8 cellular contexts compared by ENCODE assay signal in genomic region chr19:14363203-14364097, GRCh38.
DNase-seq lines count a peak whose midpoint lies in the region; ATAC-seq and TF ChIP-seq lines count a peak whose summit lies in the region.

No MANE protein-coding gene starts in this region.

- H3K9me3 ChIP-seq in ES-I3 (ENCODE audit: control insufficient read depth, insufficient read depth, low read length) (no peaks in the 10 kb centered on the region), neutrophil (no peaks in the 10 kb centered on the region)

- H3K36me3 ChIP-seq in ES-I3 (ENCODE audit: insufficient read depth, low read length), result no peaks in the 10 kb centered on the region
- H3K36me3 ChIP-seq in neutrophil, result no peaks in the 10 kb centered on the region

- no peak for TF ChIP-seq CTCF in foreskin fibroblast (IDR thresholded peaks at IDR 0.05; ENCODE audit: low read depth, low read length)
- no peak for TF ChIP-seq CTCF in neutrophil (IDR thresholded peaks at IDR 0.05)

- peak overlapping the region; percentile 3 to 16 for H3K4me3 ChIP-seq in foreskin fibroblast (ENCODE audit: low read depth in 1 of 2, low read length in 2 of 2)
- H3K4me3 ChIP-seq in neutrophil (ENCODE audit: low read depth in 1 of 2, low read length in 1 of 2), result peak overlapping the region; percentile 56 to 62

- peak overlapping the region; percentile 51 for H3K9ac ChIP-seq in ES-I3 (ENCODE audit: low read depth, low read length)

- H3K27ac ChIP-seq in neutrophil, result peak overlapping the region; percentile 25

- DNase-seq in NCI-H1436 (lab: John Stamatoyannopoulos, UW) (peak; percentile 68), foreskin fibroblast (peak; percentile 48 to 79), NCI-H1105 (lab: John Stamatoyannopoulos, UW) (no peak), NCI-H2107 (lab: John Stamatoyannopoulos, UW) (no peak)
- peak; percentile 57 for DNase-seq in activated T-cell treated with anti-CD3 and anti-CD28 coated beads, Interleukin-2, amount 50 U/mL, for 1 hour

- ATAC-seq in HG02885 (IDR thresholded peaks at IDR 0.05; ENCODE audit: poor library complexity, unreplicated experiment), result no peak

- H3K27me3 ChIP-seq in neutrophil, result peaks cover 15% of the 10 kb centered on the region

- H3K4me1 ChIP-seq in ES-I3 (ENCODE audit: insufficient read depth, low read length) (peaks cover 7% of the 10 kb centered on the region; the same call in 1 of the 2 replicates), neutrophil (ENCODE audit: control insufficient read depth in 1 of 2, insufficient read depth in 1 of 2, low read depth in 1 of 2, low read length in 1 of 2) (peaks cover 32 to 43% of the 10 kb centered on the region in 2 experiments)

Comparison
In these comparisons a context has a peak if more than half of its experiments do, and no peak if none do; other contexts are left out.
1. DNase-seq: peak in NCI-H1436 (single experiment), activated T-cell treated with anti-CD3 and anti-CD28 coated beads, Interleukin-2, amount 50 U/mL, for 1 hour (single experiment) and foreskin fibroblast (2 of 2); none in NCI-H1105 (single experiment) and NCI-H2107 (single experiment).